In genomic region chr22:43392385-43392989, GRCh38 we compare ENCODE assay signal across 23 cellular contexts. TPM values are rescaled to one million over a fixed set of nuclear protein-coding genes. Genes with fewer than 3 reads are reported as not detected.
"Had no signal": no experiment of that assay in that cellular context is flagged by ENCODE, and none has a peak within 500 bp of the region (broad histone marks: within the 10 kb centered on the region; RNA-seq: fewer than 3 reads in every experiment).

No MANE protein-coding gene starts in this region.

- H3K36me3 Mint-ChIP-seq: activated naive CD4-positive, alpha-beta T cell treated with anti-CD3 and anti-CD28 coated beads, Interleukin-2, amount 50 U/mL, for 72 hours; naive B cell had no signal

- H3K36me3 ChIP-seq: adrenal gland, gastrocnemius medialis, left ventricle myocardium inferior, transverse colon, vagina had no signal

- H3K9me3 Mint-ChIP-seq: activated naive CD4-positive, alpha-beta T cell treated with anti-CD3 and anti-CD28 coated beads, Interleukin-2, amount 50 U/mL, for 72 hours; activated T-cell treated with anti-CD3 and anti-CD28 coated beads, Interleukin-2, amount 50 U/mL, for 4 hours; stimulated activated naive CD8-positive, alpha-beta T cell treated with anti-CD3 and anti-CD28 coated beads, Interleukin-15, Interleukin-2, amounts not matched to agents 100 ng/mL and 50 ng/mL, for 24 hours; T-helper 1 cell treated with Interleukin-12 subunit alpha and Interleukin-12 subunit beta and Interleukin-4 antibody, amounts not matched to agents 30 μg/mL and 1 μg/mL, for 36 hours had no signal

- H3K4me3 Mint-ChIP-seq: activated T-cell treated with anti-CD3 and anti-CD28 coated beads, Interleukin-2, amount 50 U/mL, for 4 hours; naive B cell; stimulated activated naive CD8-positive, alpha-beta T cell treated with anti-CD3 and anti-CD28 coated beads, Interleukin-15, Interleukin-2, amounts not matched to agents 100 ng/mL and 50 ng/mL, for 24 hours; T-helper 1 cell treated with Interleukin-12 subunit alpha and Interleukin-12 subunit beta and Interleukin-4 antibody, amounts not matched to agents 30 μg/mL and 1 μg/mL, for 36 hours had no signal

- H3K27me3 ChIP-seq: adrenal gland, vagina had no signal

- H3K27ac ChIP-seq: adrenal gland, gastrocnemius medialis, left ventricle myocardium inferior, transverse colon, vagina had no signal

- ATAC-seq: activated naive CD4-positive, alpha-beta T cell treated with anti-CD3 and anti-CD28 coated beads, Interleukin-2, amount 50 U/mL, for 72 hours; activated T-cell treated with anti-CD3 and anti-CD28 coated beads, Interleukin-2, amount 50 U/mL, for 4 hours; esophagus mucosa; gastrocnemius medialis; mucosa of descending colon had no signal

- DNase-seq: activated CD4-positive, alpha-beta T cell treated with anti-CD3 and anti-CD28 coated beads, Interleukin-2, amount 50 U/mL, for 1 hour; activated CD4-positive, CD25-positive, alpha-beta regulatory T cell treated with anti-CD3 and anti-CD28 coated beads, Interleukin-2, amount 50 U/mL, for 72 hours; activated CD8-positive, alpha-beta memory T cell treated with anti-CD3 and anti-CD28 coated beads, Interleukin-2, amount 50 U/mL, for 4 hours; activated T-cell treated with anti-CD3 and anti-CD28 coated beads, Interleukin-2, amount 50 U/mL, for 4 hours; adrenal gland; cerebellar nuclear complex; cortex of kidney; gastrocnemius medialis; kidney glomerular epithelial cell; left ventricle myocardium inferior; mucosa of descending colon; naive B cell; nucleus accumbens; stimulated activated CD4-positive, alpha-beta T cell treated with anti-CD3 and anti-CD28 coated beads, Interleukin-12 subunit alpha, Interleukin-12 subunit beta, amount 100 ng/mL, for 4 hours; stimulated activated CD4-positive, alpha-beta T cell treated with anti-CD3 and anti-CD28 coated beads, Interleukin-1b, Interleukin-23, amount 100 ng/mL, for 48 hours; stimulated activated CD8-positive, alpha-beta memory T cell treated with anti-CD3 and anti-CD28 coated beads, Interleukin-4, amount 100 ng/mL, for 48 hours; transverse colon had no signal

- H3K4me3 ChIP-seq: adrenal gland, gastrocnemius medialis, left ventricle myocardium inferior, mucosa of descending colon, transverse colon, vagina had no signal

- H3K4me1 Mint-ChIP-seq: naive B cell had no signal

- H3K4me1 ChIP-seq: adrenal gland, gastrocnemius medialis, left ventricle myocardium inferior, transverse colon, vagina had no signal

- H3K27ac Mint-ChIP-seq: activated naive CD4-positive, alpha-beta T cell treated with anti-CD3 and anti-CD28 coated beads, Interleukin-2, amount 50 U/mL, for 72 hours; naive B cell; stimulated activated naive CD8-positive, alpha-beta T cell treated with anti-CD3 and anti-CD28 coated beads, Interleukin-15, Interleukin-2, amounts not matched to agents 100 ng/mL and 50 ng/mL, for 24 hours; T-helper 1 cell treated with Interleukin-12 subunit alpha and Interleukin-12 subunit beta and Interleukin-4 antibody, amounts not matched to agents 30 μg/mL and 1 μg/mL, for 36 hours had no signal

- H3K9me3 ChIP-seq: adrenal gland, gastrocnemius medialis, mucosa of descending colon, transverse colon, vagina had no signal

- FAIRE-seq: bronchial epithelial cell had no signal

RNA-seq across cellular contexts. Expression of gene MPPED1, which starts 19.3 kb away (rescaled TPM):
- total RNA-seq: activated naive CD4-positive, alpha-beta T cell treated with anti-CD3 and anti-CD28 coated beads, Interleukin-2, amount 50 U/mL, for 72 hours; activated T-cell treated with anti-CD3 and anti-CD28 coated beads, Interleukin-2, amount 50 U/mL, for 4 hours; bronchial epithelial cell; esophagus mucosa; gastrocnemius medialis; left ventricle myocardium inferior; transverse colon had no signal
